ENCODE assay signal across 1 cellular context in genomic region chr2:235105821-235106359, GRCh38.
A peak's percentile ranks its signal among the peaks of the same experiment; 100 is the strongest.
TF ChIP-seq lines count a peak whose summit lies in the region.

No MANE protein-coding gene starts in this region.

TF ChIP-seq in HepG2, 621 proteins besides CTCF, POLR2A, EP300 and RAD21 (continued from another document and continues in another):
- TF ChIP-seq RORA (CRISPR knock-in tag; IDR thresholded peaks at IDR 0.05) = no peak
- TF ChIP-seq AKAP8 (CRISPR knock-in tag; IDR thresholded peaks at IDR 0.05) = no peak
- no peak for TF ChIP-seq GFI1 (CRISPR knock-in tag; IDR thresholded peaks at IDR 0.05; ENCODE audit: borderline replicate concordance)
- TF ChIP-seq FOXO4 (CRISPR knock-in tag; conservative IDR thresholded peaks at IDR 0.05) = no peak
- no peak for TF ChIP-seq MED8 (CRISPR knock-in tag; IDR thresholded peaks at IDR 0.05; ENCODE audit: insufficient replicate concordance)
- no peak for TF ChIP-seq MED13 (CRISPR knock-in tag; IDR thresholded peaks at IDR 0.05)
- no peak for TF ChIP-seq E2F2 (CRISPR knock-in tag; IDR thresholded peaks at IDR 0.05; ENCODE audit: borderline replicate concordance)
- no peak for TF ChIP-seq ESRRA (CRISPR knock-in tag; IDR thresholded peaks at IDR 0.05; ENCODE audit: low read depth)
- TF ChIP-seq NR1H2 (CRISPR knock-in tag; IDR thresholded peaks at IDR 0.05; ENCODE audit: borderline replicate concordance, low read depth) = no peak
- TF ChIP-seq RBFOX2 (IDR thresholded peaks at IDR 0.05; ENCODE audit: low read depth, low read length) = no peak
- 0 out of 2 replicates have a peak, but pooled peaks have one; percentile 62 for TF ChIP-seq SMYD3 (CRISPR knock-in tag; IDR thresholded peaks at IDR 0.05)
- TF ChIP-seq ZNF501 (CRISPR knock-in tag; IDR thresholded peaks at IDR 0.05) = peak; percentile 84
- no peak for TF ChIP-seq SMAD3 (CRISPR knock-in tag; IDR thresholded peaks at IDR 0.05)
- no peak for TF ChIP-seq ZNF451 (CRISPR knock-in tag; IDR thresholded peaks at IDR 0.05)
- TF ChIP-seq ZXDC (CRISPR knock-in tag; IDR thresholded peaks at IDR 0.05) = no peak
- TF ChIP-seq PBX3 (CRISPR knock-in tag; IDR thresholded peaks at IDR 0.05; ENCODE audit: borderline replicate concordance) = no peak
- TF ChIP-seq ZNF7 (CRISPR knock-in tag; IDR thresholded peaks at IDR 0.05) = no peak
- TF ChIP-seq ZNF12 (CRISPR knock-in tag; IDR thresholded peaks at IDR 0.05) = no peak
- TF ChIP-seq BHLHE40 (IDR thresholded peaks at IDR 0.05; ENCODE audit: low read length) = no peak
- no peak for TF ChIP-seq TBL1XR1 (IDR thresholded peaks at IDR 0.05; ENCODE audit: borderline replicate concordance, low read length, partially characterized antibody)
- no peak for TF ChIP-seq DPF2 (CRISPR knock-in tag; IDR thresholded peaks at IDR 0.05; ENCODE audit: borderline replicate concordance, low read depth)
- peak; percentile 82 for TF ChIP-seq MED1 (CRISPR knock-in tag; IDR thresholded peaks at IDR 0.05)
- no peak for TF ChIP-seq ZNF790 (CRISPR knock-in tag; IDR thresholded peaks at IDR 0.05; ENCODE audit: borderline replicate concordance)
- no peak for TF ChIP-seq ARHGAP35 (CRISPR knock-in tag; IDR thresholded peaks at IDR 0.05; ENCODE audit: borderline replicate concordance)
- TF ChIP-seq MZF1 (CRISPR knock-in tag; IDR thresholded peaks at IDR 0.05; ENCODE audit: borderline replicate concordance) = no peak
- no peak for TF ChIP-seq ZNF597 (CRISPR knock-in tag; IDR thresholded peaks at IDR 0.05)
- TF ChIP-seq ZNF414 (CRISPR knock-in tag; IDR thresholded peaks at IDR 0.05) = no peak
- TF ChIP-seq ZFP90 (CRISPR knock-in tag; IDR thresholded peaks at IDR 0.05; ENCODE audit: borderline replicate concordance) = no peak
- no peak for TF ChIP-seq NCOA1 (CRISPR knock-in tag; IDR thresholded peaks at IDR 0.05)
- no peak for TF ChIP-seq DMAP1 (CRISPR knock-in tag; IDR thresholded peaks at IDR 0.05)
- TF ChIP-seq ZBTB40 (IDR thresholded peaks at IDR 0.05) = no peak
- no peak for TF ChIP-seq ZBTB40 (CRISPR knock-in tag; IDR thresholded peaks at IDR 0.05)
- no peak for TF ChIP-seq KAT2B (IDR thresholded peaks at IDR 0.05; ENCODE audit: borderline replicate concordance, low read depth, low read length)
- no peak for TF ChIP-seq HNRNPLL (IDR thresholded peaks at IDR 0.05; ENCODE audit: low read depth, low read length, poor library complexity, severe bottlenecking)
- no peak for TF ChIP-seq HMG20B (CRISPR knock-in tag; conservative IDR thresholded peaks at IDR 0.05)
- no peak for TF ChIP-seq ZNF660 (CRISPR knock-in tag; IDR thresholded peaks at IDR 0.05; ENCODE audit: borderline replicate concordance, low read depth)
- no peak for TF ChIP-seq ZFP36 (IDR thresholded peaks at IDR 0.05; ENCODE audit: borderline replicate concordance, low read depth, low read length, partially characterized antibody)
- no peak; the same call in 1 of the 2 replicates for TF ChIP-seq ZZZ3 (CRISPR knock-in tag; IDR thresholded peaks at IDR 0.05; ENCODE audit: borderline replicate concordance)
- no peak for TF ChIP-seq ZNF138 (CRISPR knock-in tag; IDR thresholded peaks at IDR 0.05; ENCODE audit: low read depth)
- TF ChIP-seq ZBTB43 (CRISPR knock-in tag; conservative IDR thresholded peaks at IDR 0.05) = no peak
- TF ChIP-seq HOMEZ (CRISPR knock-in tag; IDR thresholded peaks at IDR 0.05; ENCODE audit: low read depth) = peak; percentile 59; the same call in 1 of the 2 replicates
- TF ChIP-seq TCF7 (IDR thresholded peaks at IDR 0.05; ENCODE audit: low read depth) = no peak
